In genomic region chr1:53337499-53337898, GRCh38 we compare ENCODE assay signal across 17 cellular contexts. TPM values are rescaled to one million over a fixed set of nuclear protein-coding genes. Genes with fewer than 3 reads are reported as not detected.
DNase-seq lines count a peak whose midpoint lies in the region; ATAC-seq and TF ChIP-seq lines count a peak whose summit lies in the region.
"Had no signal": no experiment of that assay in that cellular context is flagged by ENCODE, and none has a peak within 500 bp of the region (broad histone marks: within the 10 kb centered on the region; RNA-seq: fewer than 3 reads in every experiment).

No MANE protein-coding gene starts in this region.

- peaks cover 12% of the 10 kb centered on the region for H3K9me3 Mint-ChIP-seq in activated T-cell treated with anti-CD3 and anti-CD28 coated beads, Interleukin-2, amount 50 U/mL, for 24 hours
- H3K9me3 Mint-ChIP-seq in activated T-cell treated with anti-CD3 and anti-CD28 coated beads, Interleukin-2, amount 50 U/mL, for 72 hours: peaks cover 6% of the 10 kb centered on the region in 2 donors
- H3K9me3 Mint-ChIP-seq in central memory CD8-positive, alpha-beta T cell: no peaks in the 10 kb centered on the region
- no peaks in the 10 kb centered on the region for H3K9me3 Mint-ChIP-seq in activated CD4-positive, alpha-beta memory T cell treated with anti-CD3 and anti-CD28 coated beads, Interleukin-2, amount 10 ng/mL, durations not matched to agents 7 days and 5 days
- H3K9me3 Mint-ChIP-seq: CD8-positive, alpha-beta memory T cell had no signal

- POLR2A ChIA-PET in activated CD4-positive, alpha-beta memory T cell treated with anti-CD3 and anti-CD28 coated beads, Interleukin-2, amount 10 ng/mL, durations not matched to agents 7 days and 5 days (lab: Charles Lee): interaction anchor here (3.2 kb wide), 1 partner anchor 11 kb away, joined by 13 read pairs; no protein-coding TSS in a partner anchor

- intact Hi-C loops in spleen (cut with DNase I; ENCODE audit: low total_unique reads): no loop called here

- H3K36me3 Mint-ChIP-seq in activated T-cell treated with anti-CD3 and anti-CD28 coated beads, Interleukin-2, amount 50 U/mL, for 24 hours (ENCODE audit: low read depth): peaks cover 4% of the 10 kb centered on the region
- peaks cover 7 to 12% of the 10 kb centered on the region in 2 donors for H3K36me3 Mint-ChIP-seq in activated T-cell treated with anti-CD3 and anti-CD28 coated beads, Interleukin-2, amount 50 U/mL, for 72 hours (ENCODE audit: insufficient read depth in 2 of 2)
- no peaks in the 10 kb centered on the region for H3K36me3 Mint-ChIP-seq in central memory CD8-positive, alpha-beta T cell (ENCODE audit: insufficient read depth)
- peaks cover 22% of the 10 kb centered on the region for H3K36me3 Mint-ChIP-seq in activated CD4-positive, alpha-beta memory T cell treated with anti-CD3 and anti-CD28 coated beads, Interleukin-2, amount 10 ng/mL, durations not matched to agents 7 days and 5 days (ENCODE audit: low read depth)

- peaks cover 0 to 10% (median 2%) of the 10 kb centered on the region in 6 donors for H3K4me1 ChIP-seq in spleen
- H3K4me1 ChIP-seq: Caco-2, HAP-1 had no signal

- TF ChIP-seq POLR2A in spleen (IDR thresholded peaks at IDR 0.05): no peak

- 92 to 96% (median 95%) methylated on average over 5 of the region's 5 CpGs for WGBS in spleen, 5 donors

- no peaks in the 10 kb centered on the region for H3K27me3 Mint-ChIP-seq in activated T-cell treated with anti-CD3 and anti-CD28 coated beads, Interleukin-2, amount 50 U/mL, for 24 hours
- no peaks in the 10 kb centered on the region for H3K27me3 Mint-ChIP-seq in activated T-cell treated with anti-CD3 and anti-CD28 coated beads, Interleukin-2, amount 50 U/mL, for 72 hours (ENCODE audit: low read depth)
- H3K27me3 Mint-ChIP-seq in central memory CD8-positive, alpha-beta T cell: no peaks in the 10 kb centered on the region
- H3K27me3 Mint-ChIP-seq in activated CD4-positive, alpha-beta memory T cell treated with anti-CD3 and anti-CD28 coated beads, Interleukin-2, amount 10 ng/mL, durations not matched to agents 7 days and 5 days: no peaks in the 10 kb centered on the region

- peaks cover 20% of the 10 kb centered on the region for H3K4me1 Mint-ChIP-seq in activated T-cell treated with anti-CD3 and anti-CD28 coated beads, Interleukin-2, amount 50 U/mL, for 24 hours (ENCODE audit: low read depth)
- peaks cover 16% of the 10 kb centered on the region for H3K4me1 Mint-ChIP-seq in activated T-cell treated with anti-CD3 and anti-CD28 coated beads, Interleukin-2, amount 50 U/mL, for 72 hours (ENCODE audit: low read depth)
- H3K4me1 Mint-ChIP-seq in central memory CD8-positive, alpha-beta T cell: peaks cover 15% of the 10 kb centered on the region
- H3K4me1 Mint-ChIP-seq in activated CD4-positive, alpha-beta memory T cell treated with anti-CD3 and anti-CD28 coated beads, Interleukin-2, amount 10 ng/mL, durations not matched to agents 7 days and 5 days: peaks cover 18% of the 10 kb centered on the region

- H3K9me3 ChIP-seq in spleen: no peaks in the 10 kb centered on the region
- H3K9me3 ChIP-seq: BLaER1, Caco-2, HAP-1 had no signal

- DNase-seq in activated T-cell treated with anti-CD3 and anti-CD28 coated beads, Interleukin-2, amount 50 U/mL, for 24 hours: peak; percentile 6
- no peak for DNase-seq in activated T-cell treated with anti-CD3 and anti-CD28 coated beads, Interleukin-2, amount 50 U/mL, for 72 hours
- no peak for DNase-seq in central memory CD8-positive, alpha-beta T cell (ENCODE audit: low spot score in 2 of 2)
- DNase-seq in left lobe of liver (ENCODE audit: low spot score) (peak; percentile 6), spleen (peak; percentile 21), NCI-H146 treated with DMSO at 0.1 percent for 48 hours (lab: John Stamatoyannopoulos, UW; ENCODE audit: unreplicated experiment) (no peak), dermis blood vessel endothelial cell (no peak)
- no peak for DNase-seq in activated CD4-positive, alpha-beta memory T cell treated with anti-CD3 and anti-CD28 coated beads, Interleukin-2, amount 10 ng/mL, durations not matched to agents 7 days and 5 days
- DNase-seq: 8988T; AML-193; Caco-2; CD8-positive, alpha-beta memory T cell; DND-41; GDM1; GOT3 had no signal

- ATAC-seq in activated T-cell treated with anti-CD3 and anti-CD28 coated beads, Interleukin-2, amount 50 U/mL, for 72 hours (replicated peaks in 1 of 2): no peak
- ATAC-seq in central memory CD8-positive, alpha-beta T cell (replicated peaks; ENCODE audit: extremely low read depth, poor library complexity, severe bottlenecking): no peak
- no peak for ATAC-seq in left lobe of liver

- H3K4me3 Mint-ChIP-seq in activated T-cell treated with anti-CD3 and anti-CD28 coated beads, Interleukin-2, amount 50 U/mL, for 24 hours: no peak overlapping the region
- no peak overlapping the region for H3K4me3 Mint-ChIP-seq in activated T-cell treated with anti-CD3 and anti-CD28 coated beads, Interleukin-2, amount 50 U/mL, for 72 hours
- no peak overlapping the region for H3K4me3 Mint-ChIP-seq in central memory CD8-positive, alpha-beta T cell
- no peak overlapping the region for H3K4me3 Mint-ChIP-seq in activated CD4-positive, alpha-beta memory T cell treated with anti-CD3 and anti-CD28 coated beads, Interleukin-2, amount 10 ng/mL, durations not matched to agents 7 days and 5 days
- H3K4me3 Mint-ChIP-seq: CD8-positive, alpha-beta memory T cell had no signal

- no peak overlapping the region for H3K27ac Mint-ChIP-seq in activated T-cell treated with anti-CD3 and anti-CD28 coated beads, Interleukin-2, amount 50 U/mL, for 24 hours
- no peak overlapping the region for H3K27ac Mint-ChIP-seq in activated T-cell treated with anti-CD3 and anti-CD28 coated beads, Interleukin-2, amount 50 U/mL, for 72 hours
- H3K27ac Mint-ChIP-seq in central memory CD8-positive, alpha-beta T cell (ENCODE audit: low read depth): peak overlapping the region; percentile 47
- no peak overlapping the region for H3K27ac Mint-ChIP-seq in activated CD4-positive, alpha-beta memory T cell treated with anti-CD3 and anti-CD28 coated beads, Interleukin-2, amount 10 ng/mL, durations not matched to agents 7 days and 5 days

- CTCF ChIA-PET in activated CD4-positive, alpha-beta memory T cell treated with anti-CD3 and anti-CD28 coated beads, Interleukin-2, amount 10 ng/mL, durations not matched to agents 7 days and 5 days (lab: Charles Lee): no interaction called here

- H3K27me3 ChIP-seq in spleen (replicated peaks in 1 of 7): no peaks in the 10 kb centered on the region
- H3K27me3 ChIP-seq: BLaER1 had no signal

- H3K4me3 ChIP-seq in spleen: no peak overlapping the region
- H3K4me3 ChIP-seq: BLaER1, HAP-1 had no signal

- H3K27ac ChIP-seq in spleen: no peak overlapping the region
- H3K27ac ChIP-seq: BLaER1 had no signal

- no peaks in the 10 kb centered on the region for H3K36me3 ChIP-seq in spleen
- H3K36me3 ChIP-seq: BLaER1, HAP-1 had no signal

- no peak for TF ChIP-seq CTCF in spleen (IDR thresholded peaks at IDR 0.05 in 8 of 11, conservative IDR thresholded peaks at IDR 0.05 in 3 of 11)

RNA-seq across cellular contexts. Expression of gene LRP8, which starts 9.6 kb away (rescaled TPM):
- total RNA-seq in activated T-cell treated with anti-CD3 and anti-CD28 coated beads, Interleukin-2, amount 50 U/mL, for 72 hours: 10 to 100 TPM; 31.4 to 36.5 TPM
- total RNA-seq in left lobe of liver (0.33 TPM), spleen (10 to 100 TPM in 1 of 7 donors, 1 to 10 TPM in 6; 4.0 to 14.4 (median 8.0) TPM), dermis blood vessel endothelial cell (17.2 and 51.9 TPM in 2 replicates)
- polyA plus RNA-seq in spleen: 1 to 10 TPM; 1.7 to 2.4 (median 2.0) TPM
- 10 to 100 TPM; 51.5 to 52.7 TPM for total RNA-seq in activated CD4-positive, alpha-beta memory T cell treated with anti-CD3 and anti-CD28 coated beads, Interleukin-2, amount 10 ng/mL, durations not matched to agents 7 days and 5 days

Comparison
In these comparisons a context has a peak if more than half of its experiments do, and no peak if none do; other contexts are left out.
1. DNase-seq: peak in activated T-cell treated with anti-CD3 and anti-CD28 coated beads, Interleukin-2, amount 50 U/mL, for 24 hours (single experiment), left lobe of liver (single experiment) and spleen (single experiment); none in activated T-cell treated with anti-CD3 and anti-CD28 coated beads, Interleukin-2, amount 50 U/mL, for 72 hours (0 of 2), central memory CD8-positive, alpha-beta T cell (0 of 2), NCI-H146 treated with DMSO at 0.1 percent for 48 hours (single experiment), dermis blood vessel endothelial cell (single experiment) and activated CD4-positive, alpha-beta memory T cell treated with anti-CD3 and anti-CD28 coated beads, Interleukin-2, amount 10 ng/mL, durations not matched to agents 7 days and 5 days (single experiment).